ENCODE assay signal across 8 cellular contexts in genomic region chr19:49468746-49469447, GRCh38. TPM values are rescaled to one million over a fixed set of nuclear protein-coding genes. Genes with fewer than 3 reads are reported as not detected.
DNase-seq lines count a peak whose midpoint lies in the region; ATAC-seq and TF ChIP-seq lines count a peak whose summit lies in the region.

No MANE protein-coding gene starts in this region.

- H4K20me1 ChIP-seq in PC-3 (ENCODE audit: low read length) = no peaks in the 10 kb centered on the region

- H2AFZ ChIP-seq in PC-3 (ENCODE audit: low read length) = 0 out of 2 replicates have a peak overlapping the region, but pooled peaks have one; percentile 29

- H3K4me1 ChIP-seq in PC-3 (ENCODE audit: insufficient read depth, low read length) = no peaks in the 10 kb centered on the region
- H3K4me1 ChIP-seq in right atrium auricular region = peaks cover 0 to 34% of the 10 kb centered on the region in 2 donors

- no peak overlapping the region for H3K4me3 ChIP-seq in PC-3 (ENCODE audit: low read length)
- H3K4me3 ChIP-seq in right atrium auricular region = no peak overlapping the region

- H3K4me2 ChIP-seq in PC-3 (ENCODE audit: low read length) = no peak overlapping the region

- no peaks in the 10 kb centered on the region for H3K9me2 ChIP-seq in PC-3 (replicated peaks; ENCODE audit: low read length)

- TF ChIP-seq CTCF in PC-3 (conservative IDR thresholded peaks at IDR 0.05; ENCODE audit: low read depth, low read length) = no peak
- no peak for TF ChIP-seq CTCF in right atrium auricular region (IDR thresholded peaks at IDR 0.05)

- H3K79me2 ChIP-seq in PC-3 (ENCODE audit: low read length) = no peaks in the 10 kb centered on the region

- intact Hi-C loops in PC-3 (cut with micrococcal nuclease) = no loop called here

- no peaks in the 10 kb centered on the region for H3F3A ChIP-seq in PC-3 (ENCODE audit: low read length, unreplicated experiment)

- CTCF ChIA-PET in PC-3 (lab: Charles Lee) = no interaction called here

- H3K36me3 ChIP-seq in PC-3 (ENCODE audit: low read depth, low read length) (no peaks in the 10 kb centered on the region; the same call in 1 of the 2 replicates), right atrium auricular region (peaks cover 6% of the 10 kb centered on the region)

- no peaks in the 10 kb centered on the region for H3K27me3 ChIP-seq in PC-3 (ENCODE audit: low read length)
- no peaks in the 10 kb centered on the region for H3K27me3 ChIP-seq in right atrium auricular region

- ATAC-seq in GM18502 (IDR thresholded peaks at IDR 0.05; ENCODE audit: poor library complexity, unreplicated experiment) (peak; percentile 61), HG02885 (IDR thresholded peaks at IDR 0.05; ENCODE audit: poor library complexity, unreplicated experiment) (peak; percentile 69), PC-3 (peak; percentile 75)

- no peak overlapping the region for H3K9ac ChIP-seq in PC-3 (ENCODE audit: low read length)

- H3K27ac ChIP-seq in PC-3 (ENCODE audit: low read length) (no peak overlapping the region), right atrium auricular region (peak overlapping the region; percentile 66 to 75)

- H3K9me3 ChIP-seq in PC-3 (ENCODE audit: low read length) (no peaks in the 10 kb centered on the region), right atrium auricular region (no peaks in the 10 kb centered on the region)

- DNase-seq in PC-3 (peak; percentile 77), activated gamma-delta T cell (lab: John Stamatoyannopoulos, UW) (peak; percentile 67), right atrium auricular region (ENCODE audit: low spot score) (peak; percentile 97), middle frontal gyrus (ENCODE audit: extremely low spot score, low spot score) (no peak), AG08396 (ENCODE audit: low spot score) (no peak)
- peak; percentile 71 for DNase-seq in stimulated activated CD8-positive, alpha-beta memory T cell treated with anti-CD3 and anti-CD28 coated beads, Interleukin-15, amount 100 ng/mL, for 1 hour (ENCODE audit: low read depth)

- no TSS peak for BruUV-seq in PC-3 (replicated peaks; lab: Mats Ljungman, UMichigan)

- POLR2A ChIA-PET in PC-3 (lab: Charles Lee; ENCODE audit: unreplicated experiment) = no interaction called here

RNA-seq across cellular contexts. Expression of gene FLT3LG, which starts 5.1 kb away (rescaled TPM):
- total RNA-seq in PC-3 (2014; rRNA removed) = 0.18 and 2.8 TPM in 2 replicates
- 1 to 10 TPM; 1.1 to 2.6 TPM for total RNA-seq in right atrium auricular region

RNA-seq across cellular contexts. Expression of gene ALDH16A1, which starts 15.9 kb away (rescaled TPM):
- total RNA-seq in PC-3 (2014; rRNA removed) (not detected in 2 replicates), right atrium auricular region (10 to 100 TPM in 1 of 2 donors, 1 to 10 TPM in 1; 9.5 to 18.5 TPM)

RNA-seq across cellular contexts. Expression of gene PIH1D1, which starts 17.3 kb away (rescaled TPM):
- 171 and 200 TPM in 2 replicates for total RNA-seq in PC-3 (2014; rRNA removed)
- total RNA-seq in right atrium auricular region = 10 to 100 TPM; 55.8 to 61.5 TPM

RNA-seq across cellular contexts. Expression of gene RPL13A, which starts 18.5 kb away (rescaled TPM):
- total RNA-seq in PC-3 (2014; rRNA removed) (3,023 and 3,169 TPM in 2 replicates), right atrium auricular region (1,000 to 10,000 TPM in 1 of 2 donors, 100 to 1,000 TPM in 1; 765 to 1,868 TPM)

RNA-seq across cellular contexts. Expression of gene RPS11, which starts 27.3 kb away (rescaled TPM):
- total RNA-seq in PC-3 (2014; rRNA removed) (3,913 and 5,174 TPM in 2 replicates), right atrium auricular region (1,000 to 10,000 TPM; 1,048 to 2,648 TPM)

Comparison
In these comparisons a context has a peak if more than half of its experiments do, and no peak if none do; other contexts are left out.
1. DNase-seq: peak in PC-3 (single experiment), activated gamma-delta T cell (single experiment), right atrium auricular region (single experiment) and stimulated activated CD8-positive, alpha-beta memory T cell treated with anti-CD3 and anti-CD28 coated beads, Interleukin-15, amount 100 ng/mL, for 1 hour (single experiment); none in middle frontal gyrus (single experiment) and AG08396 (single experiment).
2. RNA of gene ALDH16A1, which starts 15.9 kb away (total RNA-seq): 9.5 to 18.5 TPM in right atrium auricular region; not detected in PC-3; every median in the first group is over 10 times any median in the second.
3. Peak in every context shown above with its lines, with median percentiles within 50 percentile points of each other: ATAC-seq.